In the genomic region with DNA sequence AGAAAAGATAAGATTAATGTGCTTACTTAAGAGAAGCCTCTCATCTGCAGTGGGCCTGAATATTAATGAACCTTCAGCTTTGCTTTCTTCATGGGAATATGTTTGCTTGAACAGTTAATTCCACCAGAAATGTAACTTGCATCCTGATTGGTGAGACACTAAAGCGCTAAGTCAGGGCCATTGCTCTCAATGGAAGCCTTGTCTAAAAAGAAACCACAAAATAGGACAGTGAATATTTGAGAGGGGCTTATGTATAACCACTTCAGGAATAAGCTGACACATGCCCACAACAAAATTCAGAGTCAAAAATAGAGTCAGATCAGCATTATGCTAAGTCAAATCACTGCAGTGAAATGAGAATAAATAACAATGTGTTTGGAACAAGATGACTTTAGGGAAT, we compare ENCODE assay signal across 22 cellular contexts.
"Had no signal": no experiment of that assay in that cellular context is flagged by ENCODE, and none has a peak within 500 bp of the region (broad histone marks: within the 10 kb centered on the region; RNA-seq: fewer than 3 reads in every experiment).

No MANE protein-coding gene starts in this region.

- H3K4me3 ChIP-seq: ascending aorta, body of pancreas, Peyer's patch had no signal

- DNase-seq: activated CD4-positive, alpha-beta T cell treated with anti-CD3 and anti-CD28 coated beads for 4 hours; activated CD8-positive, alpha-beta memory T cell treated with anti-CD3 and anti-CD28 coated beads, Interleukin-2, amount 50 U/mL, for 4 hours; activated CD8-positive, alpha-beta T cell treated with anti-CD3 and anti-CD28 coated beads for 36 hours; activated naive CD4-positive, alpha-beta T cell treated with anti-CD3 and anti-CD28 coated beads, Interleukin-2, amount 50 U/mL, for 16 hours; amniotic stem cell; body of pancreas; Karpas-422; MM.1S; NCI-H1105; NCI-H1436; NCI-H187; NCI-H2081; NCI-H510A treated with DMSO at 0.1 percent for 48 hours; NCI-H69; NK-92 treated with Interleukin-12 subunit alpha and Interleukin-12 subunit beta, amount 100 ng/mL, for 24 hours; Peyer's patch; SIG-M5; SW 1271 had no signal

- H3K9me3 Mint-ChIP-seq: T-helper 1 cell treated with Interleukin-12 subunit alpha and Interleukin-12 subunit beta and Interleukin-4 antibody, amounts not matched to agents 30 μg/mL and 1 μg/mL, for 36 hours had no signal

- H3K36me3 ChIP-seq: ascending aorta, Peyer's patch had no signal

- H3K4me1 ChIP-seq: ascending aorta, body of pancreas, Peyer's patch had no signal

- H3K9me3 ChIP-seq: ascending aorta, body of pancreas, Peyer's patch had no signal

- H3K27me3 ChIP-seq: ascending aorta, body of pancreas, Peyer's patch had no signal

- H3K27ac ChIP-seq: ascending aorta, body of pancreas, Peyer's patch had no signal

- ATAC-seq: activated CD4-positive, CD25-positive, alpha-beta regulatory T cell treated with anti-CD3 and anti-CD28 coated beads, Interleukin-2, amount 50 U/mL, for 24 hours; activated CD8-positive, alpha-beta T cell treated with anti-CD3 and anti-CD28 coated beads for 36 hours; body of pancreas; SK-N-SH treated with all-trans-retinoic acid at 6 μM for 48 hours had no signal

- H3K27ac Mint-ChIP-seq: activated CD8-positive, alpha-beta T cell treated with anti-CD3 and anti-CD28 coated beads for 36 hours; T-helper 1 cell treated with Interleukin-12 subunit alpha and Interleukin-12 subunit beta and Interleukin-4 antibody, amounts not matched to agents 30 μg/mL and 1 μg/mL, for 36 hours had no signal
